1 cellular context compared by ENCODE assay signal in genomic region chr16:31471875-31472558, GRCh38.
TF ChIP-seq lines count a peak whose summit lies in the region.

TSS of gene TGFB1I1 (plus strand) at chr16:31472152. CDS start at chr16:31472189, 37 bp downstream.

TF ChIP-seq in K562, 482 proteins besides CTCF, POLR2A, EP300 and RAD21 (continued from another document):
- TF ChIP-seq POLR2G (IDR thresholded peaks at IDR 0.05; ENCODE audit: low read depth, low read length): 0 out of 2 replicates have a peak, but pooled peaks have one; percentile 23
